ENCODE assay signal across 15 cellular contexts in the genomic region with DNA sequence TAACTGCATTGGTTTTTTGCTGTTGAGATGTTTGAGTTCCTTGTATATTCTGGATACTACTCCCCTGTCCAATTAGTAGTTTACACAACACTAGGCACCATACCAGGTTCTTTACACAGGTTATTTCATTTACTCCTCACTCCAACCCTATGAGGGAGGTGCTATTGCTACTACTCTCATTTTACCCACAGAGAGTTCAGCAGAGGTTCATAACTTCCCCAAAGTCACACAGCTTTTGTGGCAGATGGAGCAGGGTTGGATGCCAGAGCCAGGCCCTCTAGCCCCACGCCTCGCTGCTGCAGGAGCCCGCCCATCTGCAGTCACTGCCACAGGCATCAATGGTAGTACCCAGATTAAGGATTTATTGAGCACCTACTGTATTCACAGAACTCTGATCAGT.
A peak's percentile ranks its signal among the peaks of the same experiment; 100 is the strongest.
DNase-seq lines count a peak whose midpoint lies in the region; ATAC-seq and TF ChIP-seq lines count a peak whose summit lies in the region.
"Had no signal": no experiment of that assay in that cellular context is flagged by ENCODE, and none has a peak within 500 bp of the region (broad histone marks: within the 10 kb centered on the region; RNA-seq: fewer than 3 reads in every experiment).

No MANE protein-coding gene starts in this region.

- H3F3A ChIP-seq in PC-3 (ENCODE audit: low read length, unreplicated experiment) (no peaks in the 10 kb centered on the region), neural progenitor cell (ENCODE audit: low read depth) (no peaks in the 10 kb centered on the region)

- peak overlapping the region; percentile 16 for H3K4me3 Mint-ChIP-seq in neural progenitor cell
- H3K4me3 Mint-ChIP-seq: CD8-positive, alpha-beta T cell had no signal

- intact Hi-C loops in PC-3 (cut with micrococcal nuclease), result loop anchor here (1.0 to 10.0 kb wide), 6 partner anchors 62 to 444 kb away; no protein-coding TSS in a partner anchor

- ATAC-seq in GM18868 (IDR thresholded peaks at IDR 0.05; ENCODE audit: unreplicated experiment) (peak; percentile 65), GM19463 (IDR thresholded peaks at IDR 0.05; ENCODE audit: unreplicated experiment) (peak; percentile 37), PC-3 (no peak)
- ATAC-seq: CD8-positive, alpha-beta T cell; K562 had no signal

- CTCF ChIA-PET in PC-3 (lab: Charles Lee), result interaction anchor here (1.4 kb wide), 1 partner anchor 179 kb away, joined by 10 read pairs; no protein-coding TSS in a partner anchor

- H3K27me3 ChIP-seq in PC-3 (ENCODE audit: low read length) (no peaks in the 10 kb centered on the region), neural progenitor cell (peaks cover 15% of the 10 kb centered on the region)

- H3K9me2 ChIP-seq in PC-3 (replicated peaks; ENCODE audit: low read length), result no peaks in the 10 kb centered on the region

- TF ChIP-seq CTCF in PC-3 (conservative IDR thresholded peaks at IDR 0.05; ENCODE audit: low read depth, low read length) (no peak), neural progenitor cell (IDR thresholded peaks at IDR 0.05) (no peak)

- H3K9ac ChIP-seq in PC-3 (ENCODE audit: low read length) (peak overlapping the region; percentile 83), neural progenitor cell (no peak overlapping the region)

- H3K9me3 Mint-ChIP-seq in neural progenitor cell, result no peaks in the 10 kb centered on the region
- H3K9me3 Mint-ChIP-seq: CD14-positive monocyte; CD8-positive, alpha-beta T cell had no signal

- no peaks in the 10 kb centered on the region for H3K36me3 ChIP-seq in PC-3 (ENCODE audit: low read depth, low read length)
- no peaks in the 10 kb centered on the region for H3K36me3 ChIP-seq in neural progenitor cell
- H3K36me3 ChIP-seq: BE2C had no signal

- peaks cover 3% of the 10 kb centered on the region for H3K27me3 Mint-ChIP-seq in neural progenitor cell (ENCODE audit: insufficient read depth, low read depth)

- H3K9me3 ChIP-seq in PC-3 (ENCODE audit: low read length) (no peaks in the 10 kb centered on the region), neural progenitor cell (ENCODE audit: low read depth) (no peaks in the 10 kb centered on the region)
- H3K9me3 ChIP-seq: BE2C, Caco-2 had no signal

- H3K27ac Mint-ChIP-seq in neural progenitor cell, result no peak overlapping the region
- H3K27ac Mint-ChIP-seq: CD8-positive, alpha-beta T cell had no signal

- H2AFZ ChIP-seq in PC-3 (ENCODE audit: low read length) (no peak overlapping the region), neural progenitor cell (replicated peaks) (no peak overlapping the region)

- H3K4me1 Mint-ChIP-seq in neural progenitor cell, result peaks cover 2% of the 10 kb centered on the region

- DNase-seq in PC-3 (no peak), neural progenitor cell (ENCODE audit: low spot score) (no peak), A172 (ENCODE audit: low spot score) (no peak), COR-L47 (lab: John Stamatoyannopoulos, UW) (no peak)
- no peak for DNase-seq in activated CD4-positive, CD25-positive, alpha-beta regulatory T cell treated with anti-CD3 and anti-CD28 coated beads, Interleukin-2, amount 50 U/mL, for 72 hours
- no peak for DNase-seq in activated CD8-positive, alpha-beta memory T cell treated with anti-CD3 and anti-CD28 coated beads, Interleukin-2, amount 50 U/mL, for 4 hours
- DNase-seq: BE2C; Caco-2; CD8-positive, alpha-beta T cell; DND-41; GDM1 had no signal

- no TSS peak for BruUV-seq in PC-3 (replicated peaks; lab: Mats Ljungman, UMichigan)

- H3K27ac ChIP-seq in PC-3 (ENCODE audit: low read length), result peak overlapping the region; percentile 39
- no peak overlapping the region for H3K27ac ChIP-seq in neural progenitor cell

- POLR2A ChIA-PET in PC-3 (lab: Charles Lee; ENCODE audit: unreplicated experiment), result no interaction called here

- no peaks in the 10 kb centered on the region for H3K36me3 Mint-ChIP-seq in neural progenitor cell
- H3K36me3 Mint-ChIP-seq: CD14-positive monocyte; CD8-positive, alpha-beta T cell had no signal

- peaks cover 12% of the 10 kb centered on the region for H3K4me1 ChIP-seq in PC-3 (ENCODE audit: insufficient read depth, low read length)
- H3K4me1 ChIP-seq in neural progenitor cell, result peaks cover 3% of the 10 kb centered on the region
- H3K4me1 ChIP-seq: BE2C, Caco-2 had no signal

- peak overlapping the region; percentile 90; the same call in 1 of the 2 replicates for H3K4me2 ChIP-seq in PC-3 (ENCODE audit: low read length)
- H3K4me2 ChIP-seq in neural progenitor cell, result no peak overlapping the region

- H4K20me1 ChIP-seq in PC-3 (ENCODE audit: low read length), result no peaks in the 10 kb centered on the region
- no peaks in the 10 kb centered on the region for H4K20me1 ChIP-seq in neural progenitor cell (ENCODE audit: low read depth)

- no peak overlapping the region for H3K4me3 ChIP-seq in PC-3 (ENCODE audit: low read length)
- no peak overlapping the region for H3K4me3 ChIP-seq in neural progenitor cell
- H3K4me3 ChIP-seq: K562 had no signal

- no peaks in the 10 kb centered on the region for H3K79me2 ChIP-seq in PC-3 (ENCODE audit: low read length)
- no peaks in the 10 kb centered on the region for H3K79me2 ChIP-seq in neural progenitor cell (ENCODE audit: low read depth)
